ENCODE assay signal across 1 cellular context in the genomic region with DNA sequence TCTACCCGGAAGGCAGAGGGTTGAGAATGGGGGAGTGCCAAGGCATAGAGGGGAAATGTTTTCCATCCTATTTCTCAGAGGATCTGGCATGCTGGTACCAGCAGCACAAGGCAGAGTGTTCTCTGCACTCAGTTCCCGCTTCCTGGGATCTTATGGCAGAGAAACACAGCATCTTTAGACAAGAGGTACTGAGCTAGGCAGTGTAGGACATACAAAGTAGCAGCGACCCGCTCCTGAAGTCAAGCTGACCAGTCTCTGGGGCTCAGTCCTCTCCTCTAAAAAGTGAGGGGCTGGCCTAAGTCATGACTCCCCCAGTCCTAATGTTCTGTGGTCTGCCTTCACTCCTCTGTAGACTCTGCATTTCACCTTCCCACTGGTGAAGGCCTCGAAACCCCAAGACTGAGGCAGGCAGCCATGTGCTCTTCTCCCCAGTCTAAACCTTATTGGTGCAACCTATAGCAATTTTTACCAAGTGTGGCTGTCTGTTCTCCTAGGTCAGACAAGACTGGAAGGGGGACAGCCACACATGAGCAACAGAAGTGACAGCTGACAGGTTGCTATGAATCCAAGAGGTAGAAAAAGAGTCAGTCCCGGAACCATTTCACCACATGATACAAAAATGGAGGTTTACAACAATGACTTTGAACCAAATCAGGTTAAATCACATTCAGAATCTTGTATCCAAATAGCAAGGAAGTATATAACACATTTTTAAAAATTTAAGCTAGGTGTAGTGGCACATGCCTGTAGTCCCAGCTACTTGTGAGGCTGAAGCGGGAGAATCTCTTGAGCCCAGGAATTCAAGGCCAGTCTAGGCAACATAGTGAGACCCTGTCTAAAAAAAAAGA.
TF ChIP-seq lines count a peak whose summit lies in the region.

No MANE protein-coding gene starts in this region.

TF ChIP-seq in WTC11, 78 proteins besides CTCF, POLR2A, EP300 and RAD21 (continued from another document):
- TF ChIP-seq, protein P1, sequence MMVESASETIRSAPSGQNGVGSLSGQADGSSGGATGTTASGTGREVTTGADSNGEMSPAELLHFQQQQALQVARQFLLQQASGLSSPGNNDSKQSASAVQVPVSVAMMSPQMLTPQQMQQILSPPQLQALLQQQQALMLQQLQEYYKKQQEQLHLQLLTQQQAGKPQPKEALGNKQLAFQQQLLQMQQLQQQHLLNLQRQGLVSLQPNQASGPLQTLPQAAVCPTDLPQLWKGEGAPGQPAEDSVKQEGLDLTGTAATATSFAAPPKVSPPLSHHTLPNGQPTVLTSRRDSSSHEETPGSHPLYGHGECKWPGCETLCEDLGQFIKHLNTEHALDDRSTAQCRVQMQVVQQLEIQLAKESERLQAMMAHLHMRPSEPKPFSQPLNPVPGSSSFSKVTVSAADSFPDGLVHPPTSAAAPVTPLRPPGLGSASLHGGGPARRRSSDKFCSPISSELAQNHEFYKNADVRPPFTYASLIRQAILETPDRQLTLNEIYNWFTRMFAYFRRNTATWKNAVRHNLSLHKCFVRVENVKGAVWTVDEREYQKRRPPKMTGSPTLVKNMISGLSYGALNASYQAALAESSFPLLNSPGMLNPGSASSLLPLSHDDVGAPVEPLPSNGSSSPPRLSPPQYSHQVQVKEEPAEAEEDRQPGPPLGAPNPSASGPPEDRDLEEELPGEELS (CRISPR knock-in tag; IDR thresholded peaks at IDR 0.05), result no peak
- TF ChIP-seq, protein P2, sequence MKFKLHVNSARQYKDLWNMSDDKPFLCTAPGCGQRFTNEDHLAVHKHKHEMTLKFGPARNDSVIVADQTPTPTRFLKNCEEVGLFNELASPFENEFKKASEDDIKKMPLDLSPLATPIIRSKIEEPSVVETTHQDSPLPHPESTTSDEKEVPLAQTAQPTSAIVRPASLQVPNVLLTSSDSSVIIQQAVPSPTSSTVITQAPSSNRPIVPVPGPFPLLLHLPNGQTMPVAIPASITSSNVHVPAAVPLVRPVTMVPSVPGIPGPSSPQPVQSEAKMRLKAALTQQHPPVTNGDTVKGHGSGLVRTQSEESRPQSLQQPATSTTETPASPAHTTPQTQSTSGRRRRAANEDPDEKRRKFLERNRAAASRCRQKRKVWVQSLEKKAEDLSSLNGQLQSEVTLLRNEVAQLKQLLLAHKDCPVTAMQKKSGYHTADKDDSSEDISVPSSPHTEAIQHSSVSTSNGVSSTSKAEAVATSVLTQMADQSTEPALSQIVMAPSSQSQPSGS (CRISPR knock-in tag; IDR thresholded peaks at IDR 0.05; ENCODE audit: borderline replicate concordance, low read depth), result no peak
- TF ChIP-seq RORB (CRISPR knock-in tag; IDR thresholded peaks at IDR 0.05) (no peak), ZNF416 (CRISPR knock-in tag; IDR thresholded peaks at IDR 0.05) (no peak), FOXP1 (CRISPR knock-in tag; IDR thresholded peaks at IDR 0.05; ENCODE audit: borderline replicate concordance) (no peak), NFATC4 (CRISPR knock-in tag; IDR thresholded peaks at IDR 0.05) (no peak), ELF4 (CRISPR knock-in tag; IDR thresholded peaks at IDR 0.05; ENCODE audit: low read depth) (no peak), RELA (CRISPR knock-in tag; IDR thresholded peaks at IDR 0.05; ENCODE audit: borderline replicate concordance) (no peak), OVOL2 (CRISPR knock-in tag; IDR thresholded peaks at IDR 0.05; ENCODE audit: borderline replicate concordance) (no peak), JUN (CRISPR knock-in tag; IDR thresholded peaks at IDR 0.05) (no peak)
- TF ChIP-seq, protein P3, sequence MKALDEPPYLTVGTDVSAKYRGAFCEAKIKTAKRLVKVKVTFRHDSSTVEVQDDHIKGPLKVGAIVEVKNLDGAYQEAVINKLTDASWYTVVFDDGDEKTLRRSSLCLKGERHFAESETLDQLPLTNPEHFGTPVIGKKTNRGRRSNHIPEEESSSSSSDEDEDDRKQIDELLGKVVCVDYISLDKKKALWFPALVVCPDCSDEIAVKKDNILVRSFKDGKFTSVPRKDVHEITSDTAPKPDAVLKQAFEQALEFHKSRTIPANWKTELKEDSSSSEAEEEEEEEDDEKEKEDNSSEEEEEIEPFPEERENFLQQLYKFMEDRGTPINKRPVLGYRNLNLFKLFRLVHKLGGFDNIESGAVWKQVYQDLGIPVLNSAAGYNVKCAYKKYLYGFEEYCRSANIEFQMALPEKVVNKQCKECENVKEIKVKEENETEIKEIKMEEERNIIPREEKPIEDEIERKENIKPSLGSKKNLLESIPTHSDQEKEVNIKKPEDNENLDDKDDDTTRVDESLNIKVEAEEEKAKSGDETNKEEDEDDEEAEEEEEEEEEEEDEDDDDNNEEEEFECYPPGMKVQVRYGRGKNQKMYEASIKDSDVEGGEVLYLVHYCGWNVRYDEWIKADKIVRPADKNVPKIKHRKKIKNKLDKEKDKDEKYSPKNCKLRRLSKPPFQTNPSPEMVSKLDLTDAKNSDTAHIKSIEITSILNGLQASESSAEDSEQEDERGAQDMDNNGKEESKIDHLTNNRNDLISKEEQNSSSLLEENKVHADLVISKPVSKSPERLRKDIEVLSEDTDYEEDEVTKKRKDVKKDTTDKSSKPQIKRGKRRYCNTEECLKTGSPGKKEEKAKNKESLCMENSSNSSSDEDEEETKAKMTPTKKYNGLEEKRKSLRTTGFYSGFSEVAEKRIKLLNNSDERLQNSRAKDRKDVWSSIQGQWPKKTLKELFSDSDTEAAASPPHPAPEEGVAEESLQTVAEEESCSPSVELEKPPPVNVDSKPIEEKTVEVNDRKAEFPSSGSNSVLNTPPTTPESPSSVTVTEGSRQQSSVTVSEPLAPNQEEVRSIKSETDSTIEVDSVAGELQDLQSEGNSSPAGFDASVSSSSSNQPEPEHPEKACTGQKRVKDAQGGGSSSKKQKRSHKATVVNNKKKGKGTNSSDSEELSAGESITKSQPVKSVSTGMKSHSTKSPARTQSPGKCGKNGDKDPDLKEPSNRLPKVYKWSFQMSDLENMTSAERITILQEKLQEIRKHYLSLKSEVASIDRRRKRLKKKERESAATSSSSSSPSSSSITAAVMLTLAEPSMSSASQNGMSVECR (CRISPR knock-in tag; IDR thresholded peaks at IDR 0.05; ENCODE audit: borderline replicate concordance), result no peak
- TF ChIP-seq, protein P4, sequence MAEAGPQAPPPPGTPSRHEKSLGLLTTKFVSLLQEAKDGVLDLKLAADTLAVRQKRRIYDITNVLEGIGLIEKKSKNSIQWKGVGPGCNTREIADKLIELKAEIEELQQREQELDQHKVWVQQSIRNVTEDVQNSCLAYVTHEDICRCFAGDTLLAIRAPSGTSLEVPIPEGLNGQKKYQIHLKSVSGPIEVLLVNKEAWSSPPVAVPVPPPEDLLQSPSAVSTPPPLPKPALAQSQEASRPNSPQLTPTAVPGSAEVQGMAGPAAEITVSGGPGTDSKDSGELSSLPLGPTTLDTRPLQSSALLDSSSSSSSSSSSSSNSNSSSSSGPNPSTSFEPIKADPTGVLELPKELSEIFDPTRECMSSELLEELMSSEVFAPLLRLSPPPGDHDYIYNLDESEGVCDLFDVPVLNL (CRISPR knock-in tag; IDR thresholded peaks at IDR 0.05; ENCODE audit: borderline replicate concordance, low read depth), result no peak
TF ChIP-seq in WTC11: peak in this region for 0.
